Comparison of ENCODE assay signal across 15 cellular contexts in genomic region chr16:26019406-26019805, GRCh38.
"Had no signal": no experiment of that assay in that cellular context is flagged by ENCODE, and none has a peak within 500 bp of the region (broad histone marks: within the 10 kb centered on the region; RNA-seq: fewer than 3 reads in every experiment).

No MANE protein-coding gene starts in this region.

- H3K4me3 ChIP-seq: heart left ventricle, lung, psoas muscle, spleen, tibial artery, upper lobe of right lung, vagina had no signal

- H3K36me3 ChIP-seq: heart left ventricle, spleen, tibial artery, upper lobe of right lung, vagina had no signal

- H3K27me3 ChIP-seq: spleen, tibial artery, upper lobe of right lung, vagina had no signal

- DNase-seq: effector CD4-positive, alpha-beta T cell; heart left ventricle; hippocampal formation; left colon; left ventricle myocardium superior; naive B cell; psoas muscle; spleen; stimulated activated CD4-positive, alpha-beta T cell treated with anti-CD3 and anti-CD28 coated beads, Interleukin-15, amount 100 ng/mL, for 24 hours; stimulated activated CD4-positive, alpha-beta T cell treated with anti-CD3 and anti-CD28 coated beads, Interleukin-1b, Interleukin-23, amount 100 ng/mL, for 48 hours; stimulated activated CD4-positive, alpha-beta T cell treated with anti-CD3 and anti-CD28 coated beads, Interleukin-4, amount 100 ng/mL, for 24 hours; tibial artery; upper lobe of right lung had no signal

- H3K4me1 ChIP-seq: heart left ventricle, psoas muscle, spleen, tibial artery, upper lobe of right lung, vagina had no signal

- H3K9me3 ChIP-seq: upper lobe of right lung, vagina had no signal

- H3K27ac ChIP-seq: heart left ventricle, psoas muscle, spleen, tibial artery, upper lobe of right lung, vagina had no signal
